8 cellular contexts compared by ENCODE assay signal in the genomic region with DNA sequence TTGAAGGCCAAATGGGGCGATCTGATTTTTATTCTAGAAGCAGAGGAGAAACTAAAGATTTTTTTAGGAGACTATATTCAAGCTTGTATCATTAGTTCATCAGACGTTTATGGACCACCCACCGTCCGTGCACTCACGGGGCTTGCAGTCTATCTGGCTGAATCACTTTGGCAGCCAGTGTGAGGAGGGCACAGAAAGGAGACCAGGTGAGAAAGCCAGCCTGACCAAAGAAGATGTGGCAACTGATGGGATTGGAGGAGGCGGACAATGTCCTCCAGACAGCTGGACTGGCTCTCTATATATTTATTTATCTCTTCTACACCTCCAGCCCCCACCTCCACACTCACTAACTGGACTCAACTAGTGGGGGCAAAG. TPM values are rescaled to one million over a fixed set of nuclear protein-coding genes. Genes with fewer than 3 reads are reported as not detected.
DNase-seq lines count a peak whose midpoint lies in the region; TF ChIP-seq lines count a peak whose summit lies in the region.

No MANE protein-coding gene starts in this region.

- H2AFZ ChIP-seq in Loucy (ENCODE audit: low read length) (peak overlapping the region; percentile 85), neuron (ENCODE audit: low read depth, low read length) (no peak overlapping the region)

- intact Hi-C loops in CD4-positive, alpha-beta memory T cell (cut with micrococcal nuclease), result loop anchor here (1.0 to 5.0 kb wide), 6 partner anchors 10 to 196 kb away; a partner anchor contains a TSS

- no peaks in the 10 kb centered on the region for H3K9me2 ChIP-seq in Loucy (replicated peaks; ENCODE audit: low read depth, low read length)

- H3K9me3 Mint-ChIP-seq in CD4-positive, alpha-beta memory T cell, result no peaks in the 10 kb centered on the region

- peak overlapping the region; percentile 92 for H3K9ac ChIP-seq in Loucy (ENCODE audit: low read depth, low read length, poor library complexity, severe bottlenecking)

- H3K79me2 ChIP-seq in Loucy (ENCODE audit: insufficient read depth, low read length), result peaks cover 41% of the 10 kb centered on the region

- POLR2A ChIA-PET in CD4-positive, alpha-beta memory T cell (lab: Charles Lee; ENCODE audit: partially characterized antibody), result interaction anchor here (0.9 to 3.4 kb wide), 11 partner anchors 9 to 1263 kb away, joined by 3 to 47 read pairs (median 10); a partner anchor contains a TSS

- 0 out of 2 replicates have a peak, but pooled peaks cover 2% of the 10 kb centered on the region for H3F3A ChIP-seq in Loucy (ENCODE audit: low read depth)

- peaks cover 24% of the 10 kb centered on the region for H3K4me1 ChIP-seq in CD4-positive, alpha-beta memory T cell (ENCODE audit: insufficient read depth, low read length)
- H3K4me1 ChIP-seq in Loucy (ENCODE audit: insufficient read depth, low read length, poor library complexity, severe bottlenecking), result peaks cover 23% of the 10 kb centered on the region
- H3K4me1 ChIP-seq in effector memory CD4-positive, alpha-beta T cell (ENCODE audit: control insufficient read depth, insufficient read depth, low read length, poor library complexity, severe bottlenecking), result peaks cover 15% of the 10 kb centered on the region
- H3K4me1 ChIP-seq in neuron (ENCODE audit: insufficient read depth, low read length), result peaks cover 19% of the 10 kb centered on the region

- H3K36me3 ChIP-seq in CD4-positive, alpha-beta memory T cell (ENCODE audit: insufficient read depth, low read length), result peaks cover 18% of the 10 kb centered on the region
- peaks cover 11% of the 10 kb centered on the region; the same call in 1 of the 2 replicates for H3K36me3 ChIP-seq in Loucy (ENCODE audit: insufficient read depth, low read length)
- peaks cover 16% of the 10 kb centered on the region for H3K36me3 ChIP-seq in effector memory CD4-positive, alpha-beta T cell (ENCODE audit: control insufficient read depth, insufficient read depth, low read length)
- H3K36me3 ChIP-seq in neuron (ENCODE audit: insufficient read depth, low read length), result peaks cover 21% of the 10 kb centered on the region

- H3K4me1 Mint-ChIP-seq in CD4-positive, alpha-beta memory T cell, result peaks cover 25 to 51% (median 38%) of the 10 kb centered on the region in 4 donors

- H3K27me3 ChIP-seq in CD4-positive, alpha-beta memory T cell (ENCODE audit: insufficient read depth, low read length), result no peaks in the 10 kb centered on the region
- H3K27me3 ChIP-seq in Loucy (ENCODE audit: insufficient read depth, low read length, poor library complexity, severe bottlenecking) (no peaks in the 10 kb centered on the region), neuron (ENCODE audit: insufficient read depth, low read length) (no peaks in the 10 kb centered on the region)
- no peaks in the 10 kb centered on the region for H3K27me3 ChIP-seq in effector memory CD4-positive, alpha-beta T cell (replicated peaks; ENCODE audit: control insufficient read depth, insufficient read depth, low read length, poor library complexity, severe bottlenecking)

- H3K36me3 Mint-ChIP-seq in CD4-positive, alpha-beta memory T cell, result peaks cover 9 to 37% of the 10 kb centered on the region in 2 donors

- TF ChIP-seq CTCF in Loucy (conservative IDR thresholded peaks at IDR 0.05; ENCODE audit: low read length), result no peak

- peak overlapping the region; percentile 87 to 94 (median 90) for H3K4me3 Mint-ChIP-seq in CD4-positive, alpha-beta memory T cell

- H3K27ac Mint-ChIP-seq in CD4-positive, alpha-beta memory T cell, result peak overlapping the region; percentile 73 to 93 (median 90)

- peaks cover 20% of the 10 kb centered on the region for H4K20me1 ChIP-seq in Loucy (ENCODE audit: insufficient read depth, low read length, poor library complexity, severe bottlenecking)

- peak overlapping the region; percentile 81 for H3K27ac ChIP-seq in CD4-positive, alpha-beta memory T cell (ENCODE audit: low read depth, low read length)
- H3K27ac ChIP-seq in effector memory CD4-positive, alpha-beta T cell (ENCODE audit: insufficient read depth, low read length, poor library complexity, severe bottlenecking), result peak overlapping the region; percentile 72

- H3K4me2 ChIP-seq in Loucy (ENCODE audit: low read depth, low read length, poor library complexity, severe bottlenecking), result peak overlapping the region; percentile 99

- H3K4me3 ChIP-seq in CD4-positive, alpha-beta memory T cell (ENCODE audit: low read length in 2 of 2), result peak overlapping the region; percentile 68 to 71
- H3K4me3 ChIP-seq in Loucy (ENCODE audit: low read length, poor library complexity, severe bottlenecking) (peak overlapping the region; percentile 95), neuron (ENCODE audit: low read length) (peak overlapping the region; percentile 55)
- peak overlapping the region; percentile 67 for H3K4me3 ChIP-seq in effector memory CD4-positive, alpha-beta T cell (ENCODE audit: insufficient read depth, low read depth, low read length, poor library complexity, severe bottlenecking)

- CTCF ChIA-PET in CD4-positive, alpha-beta memory T cell (lab: Charles Lee; ENCODE audit: partially characterized antibody), result interaction anchor here (0.7 to 2.7 kb wide), 8 partner anchors 10 to 142 kb away, joined by 3 to 15 read pairs (median 4); a partner anchor contains a TSS

- H3K9me3 ChIP-seq in CD4-positive, alpha-beta memory T cell (ENCODE audit: control insufficient read depth in 1 of 2, low read length in 2 of 2), result no peaks in the 10 kb centered on the region
- H3K9me3 ChIP-seq in Loucy (ENCODE audit: insufficient read depth, low read depth, low read length) (no peaks in the 10 kb centered on the region), neuron (ENCODE audit: low read length) (no peaks in the 10 kb centered on the region)
- H3K9me3 ChIP-seq in effector memory CD4-positive, alpha-beta T cell (ENCODE audit: control insufficient read depth, low read length), result no peaks in the 10 kb centered on the region

- H3K27me3 Mint-ChIP-seq in CD4-positive, alpha-beta memory T cell, result no peaks in the 10 kb centered on the region

- no peak for DNase-seq in CD4-positive, alpha-beta memory T cell
- no peak for DNase-seq in effector memory CD4-positive, alpha-beta T cell
- DNase-seq in NCI-H446 treated with DMSO at 0.1 percent for 48 hours (lab: John Stamatoyannopoulos, UW) (no peak), OCI-M2 (lab: John Stamatoyannopoulos, UW; ENCODE audit: unreplicated experiment) (no peak), ureter (ENCODE audit: low spot score) (no peak), GDM1 (lab: John Stamatoyannopoulos, UW) (no peak)

RNA-seq across cellular contexts. Expression of a gene that starts 0.8 kb away (rescaled TPM):
- 10 to 100 TPM; 45.3 to 46.0 TPM for total RNA-seq in CD4-positive, alpha-beta memory T cell
- polyA plus RNA-seq in CD4-positive, alpha-beta memory T cell, result 10 to 100 TPM; 86.4 to 99.3 TPM
- 135 TPM for total RNA-seq in ureter

RNA-seq across cellular contexts. Expression of a gene that starts 9.9 kb away (rescaled TPM):
- total RNA-seq in CD4-positive, alpha-beta memory T cell, result under 1 TPM in 1 of 2 experiments, not detected in 1; 0.32 TPM
- under 1 TPM in 1 of 2 donors, not detected in 1; 0.14 TPM for polyA plus RNA-seq in CD4-positive, alpha-beta memory T cell
- total RNA-seq in ureter, result 2.0 TPM

RNA-seq across cellular contexts. Expression of a gene that starts 21.0 kb away (rescaled TPM):
- 10 to 100 TPM; 34.0 to 35.6 TPM for total RNA-seq in CD4-positive, alpha-beta memory T cell
- 10 to 100 TPM; 36.1 to 42.3 TPM for polyA plus RNA-seq in CD4-positive, alpha-beta memory T cell
- total RNA-seq in ureter, result 30.0 TPM

RNA-seq across cellular contexts. Expression of a gene that starts 21.1 kb away (rescaled TPM):
- 100 to 1,000 TPM; 135 to 153 TPM for total RNA-seq in CD4-positive, alpha-beta memory T cell
- 1 to 10 TPM in 1 of 2 donors, under 1 TPM in 1; 0.69 to 8.9 TPM for polyA plus RNA-seq in CD4-positive, alpha-beta memory T cell
- 105 TPM for total RNA-seq in ureter

RNA-seq across cellular contexts. Expression of a gene that starts 31.0 kb away (rescaled TPM):
- total RNA-seq in CD4-positive, alpha-beta memory T cell, result not detected
- not detected for polyA plus RNA-seq in CD4-positive, alpha-beta memory T cell
- 0.55 TPM for total RNA-seq in ureter
